10 cellular contexts compared by ENCODE assay signal in the genomic region with DNA sequence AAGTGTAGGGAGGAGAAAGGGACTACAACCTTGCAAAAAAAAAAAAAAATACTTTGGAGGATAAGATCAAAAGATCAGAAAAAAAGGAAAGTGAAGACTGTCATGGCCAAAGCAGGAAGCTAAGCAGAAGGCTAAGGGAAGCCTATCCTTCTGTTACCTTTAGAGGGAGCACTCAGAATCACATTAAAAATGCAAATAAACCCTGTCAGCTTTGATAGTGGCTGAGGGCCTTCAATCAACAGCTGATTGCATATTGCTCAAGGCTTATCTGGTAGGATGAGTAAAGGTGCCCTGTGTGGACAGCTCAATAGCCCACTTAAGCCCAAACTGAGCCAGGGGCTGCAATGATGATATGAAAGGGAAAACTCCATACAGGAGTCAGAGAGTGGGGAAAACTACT.
DNase-seq lines count a peak whose midpoint lies in the region; ATAC-seq and TF ChIP-seq lines count a peak whose summit lies in the region.
"Had no signal": no experiment of that assay in that cellular context is flagged by ENCODE, and none has a peak within 500 bp of the region (broad histone marks: within the 10 kb centered on the region; RNA-seq: fewer than 3 reads in every experiment).

No MANE protein-coding gene starts in this region.

- no peak for TF ChIP-seq RAD21 in SK-N-SH (IDR thresholded peaks at IDR 0.05; ENCODE audit: low read length)

- H3K27ac Mint-ChIP-seq in Calu3 (ENCODE audit: unreplicated experiment) (no peak overlapping the region), H9 (peak overlapping the region; percentile 18 to 91 (median 52); a peak in 3 of 7 replicates)
- no peak overlapping the region for H3K27ac Mint-ChIP-seq in stimulated activated memory B cell treated with anti-CD40 and anti-IgM and Interleukin-4, amounts not matched to agents 10 μg/mL and 1 μg/mL and 100 μg/mL, for 72 hours
- H3K27ac Mint-ChIP-seq in activated T-cell treated with anti-CD3 and anti-CD28 coated beads, Interleukin-2, amount 50 U/mL, for 24 hours = no peak overlapping the region

- H3K9me3 Mint-ChIP-seq in Calu3 (ENCODE audit: low read depth, unreplicated experiment) (no peaks in the 10 kb centered on the region), H9 (no peaks in the 10 kb centered on the region; a peak in 1 of 5 replicates)
- H3K9me3 Mint-ChIP-seq in stimulated activated memory B cell treated with anti-CD40 and anti-IgM and Interleukin-4, amounts not matched to agents 10 μg/mL and 1 μg/mL and 100 μg/mL, for 72 hours = peaks cover 3% of the 10 kb centered on the region
- H3K9me3 Mint-ChIP-seq in activated T-cell treated with anti-CD3 and anti-CD28 coated beads, Interleukin-2, amount 50 U/mL, for 24 hours = peaks cover 3% of the 10 kb centered on the region

- no peak overlapping the region for H2BK20ac ChIP-seq in H9 (ENCODE audit: low read depth, low read length, poor library complexity, severe bottlenecking)

- H3K4me1 Mint-ChIP-seq in Calu3 (ENCODE audit: low read depth, unreplicated experiment) (peaks cover 13% of the 10 kb centered on the region), H9 (peaks cover 26 to 37% of the 10 kb centered on the region in 2 experiments)
- no peaks in the 10 kb centered on the region for H3K4me1 Mint-ChIP-seq in stimulated activated memory B cell treated with anti-CD40 and anti-IgM and Interleukin-4, amounts not matched to agents 10 μg/mL and 1 μg/mL and 100 μg/mL, for 72 hours
- no peaks in the 10 kb centered on the region for H3K4me1 Mint-ChIP-seq in activated T-cell treated with anti-CD3 and anti-CD28 coated beads, Interleukin-2, amount 50 U/mL, for 24 hours (ENCODE audit: low read depth)

- intact Hi-C loops in Calu3 (cut with micrococcal nuclease; ENCODE audit: unreplicated experiment) = loop anchor here (10.0 kb wide), 1 partner anchor 445 kb away; no protein-coding TSS in a partner anchor

- H2AK5ac ChIP-seq in H9 (ENCODE audit: insufficient read length, low read length) = no peak overlapping the region

- H3K23ac ChIP-seq in H9 (ENCODE audit: insufficient read length, low read depth, low read length) = no peak overlapping the region

- no peak overlapping the region for H3K56ac ChIP-seq in H9 (ENCODE audit: insufficient read length, low read depth, low read length)

- H4K20me1 ChIP-seq in H9 (ENCODE audit: control insufficient read depth, insufficient read depth, insufficient read length) (no peaks in the 10 kb centered on the region), SK-N-SH (ENCODE audit: insufficient read depth) (no peaks in the 10 kb centered on the region)

- DNase-seq in Calu3 = no peak
- DNase-seq in H9 = peak; percentile 38
- no peak for DNase-seq in SK-N-SH
- DNase-seq in iPS DF 19.7 (ENCODE audit: low read depth, low spot score) = peak; percentile 28
- DNase-seq in activated T-cell treated with anti-CD3 and anti-CD28 coated beads, Interleukin-2, amount 50 U/mL, for 24 hours = no peak
- no peak for DNase-seq in caudate nucleus (lab: John Stamatoyannopoulos, UW)
- no peak for DNase-seq in NOMO-1 treated with dmso at 0.1 percent for 144 hours (lab: John Stamatoyannopoulos, UW; ENCODE audit: unreplicated experiment)
- DNase-seq: central memory CD4-positive, alpha-beta T cell; KG1 had no signal

- no peaks in the 10 kb centered on the region for H3K79me2 ChIP-seq in H9 (ENCODE audit: insufficient read depth, low read length)
- H3K79me2 ChIP-seq in SK-N-SH (ENCODE audit: insufficient read depth) = no peaks in the 10 kb centered on the region

- TF ChIP-seq CTCF in Calu3 (IDR thresholded peaks at IDR 0.05; ENCODE audit: unreplicated experiment) = peak; percentile 16
- peak; percentile 60 for TF ChIP-seq CTCF in H9 (conservative IDR thresholded peaks at IDR 0.05)
- peak; percentile 24; the same call in 1 of the 2 replicates for TF ChIP-seq CTCF in SK-N-SH (IDR thresholded peaks at IDR 0.05)

- no peak overlapping the region for H2BK5ac ChIP-seq in H9 (ENCODE audit: insufficient read length, low read length)

- BruUV-seq in Calu3 (replicated peaks; lab: Mats Ljungman, UMichigan) = no TSS peak

- no peak overlapping the region for H4K91ac ChIP-seq in H9 (ENCODE audit: insufficient read length, low read depth, low read length)

- H3K4me3 ChIP-seq in SK-N-SH (ENCODE audit: low read depth in 2 of 2, low read length in 1 of 2) = no peak overlapping the region

- no peak overlapping the region for H3K4ac ChIP-seq in H9 (ENCODE audit: low read depth, low read length)

- H3K4me2 ChIP-seq in H9 (ENCODE audit: insufficient read depth, insufficient read length, low read length) = no peak overlapping the region
- H3K4me2 ChIP-seq in SK-N-SH = no peak overlapping the region

- H3K27me3 Mint-ChIP-seq in Calu3 (ENCODE audit: unreplicated experiment) = no peaks in the 10 kb centered on the region
- no peaks in the 10 kb centered on the region for H3K27me3 Mint-ChIP-seq in H9 (ENCODE audit: low read depth)
- H3K27me3 Mint-ChIP-seq in stimulated activated memory B cell treated with anti-CD40 and anti-IgM and Interleukin-4, amounts not matched to agents 10 μg/mL and 1 μg/mL and 100 μg/mL, for 72 hours = no peaks in the 10 kb centered on the region
- H3K27me3 Mint-ChIP-seq in activated T-cell treated with anti-CD3 and anti-CD28 coated beads, Interleukin-2, amount 50 U/mL, for 24 hours = no peaks in the 10 kb centered on the region

- no peaks in the 10 kb centered on the region for H3K36me3 ChIP-seq in SK-N-SH (replicated peaks in 1 of 2; ENCODE audit: control insufficient read depth in 1 of 2, insufficient read depth in 2 of 2, low read length in 1 of 2)

- H2BK15ac ChIP-seq in H9 (ENCODE audit: low read depth, low read length) = no peak overlapping the region

- H4K5ac ChIP-seq in H9 (ENCODE audit: insufficient read length, low read depth, low read length) = no peak overlapping the region

- no peaks in the 10 kb centered on the region for H3K79me1 ChIP-seq in H9 (ENCODE audit: insufficient read depth, low read depth, low read length, poor library complexity, severe bottlenecking)

- H3K9me3 ChIP-seq in H9 (ENCODE audit: control insufficient read depth, low read depth, low read length) (no peaks in the 10 kb centered on the region), SK-N-SH (no peaks in the 10 kb centered on the region; the same call in 1 of the 2 replicates)

- no peak overlapping the region for H3K14ac ChIP-seq in H9 (ENCODE audit: insufficient read depth, low read length)

- H3K9ac ChIP-seq in H9 (ENCODE audit: extremely low read depth, insufficient read length, low read length) (no peak overlapping the region), SK-N-SH (no peak overlapping the region)

- ATAC-seq in stimulated activated memory B cell treated with anti-CD40 and anti-IgM and Interleukin-4, amounts not matched to agents 10 μg/mL and 1 μg/mL and 100 μg/mL, for 72 hours = no peak

- no peaks in the 10 kb centered on the region for H3K27me3 ChIP-seq in H9 (ENCODE audit: insufficient read depth, low read length)
- no peaks in the 10 kb centered on the region for H3K27me3 ChIP-seq in SK-N-SH (ENCODE audit: insufficient read depth)

- TF ChIP-seq EP300 in SK-N-SH (IDR thresholded peaks at IDR 0.05; ENCODE audit: borderline replicate concordance in 1 of 2, low read depth in 1 of 2, low read length in 1 of 2) = no peak

- POLR2A ChIA-PET in SK-N-SH (lab: Yijun Ruan, JAX) = no interaction called here

- H3T11ph ChIP-seq in H9 (ENCODE audit: low read length) = no peak overlapping the region

- no peak overlapping the region for H3K18ac ChIP-seq in H9 (ENCODE audit: insufficient read length, low read depth, low read length)

- H3K27ac ChIP-seq in H9 (ENCODE audit: insufficient read length, low read depth, low read length) (no peak overlapping the region), SK-N-SH (ENCODE audit: low read depth in 2 of 2, low read length in 1 of 2) (no peak overlapping the region), caudate nucleus (ENCODE audit: low read depth, low read length) (no peak overlapping the region)

- no peak overlapping the region for H2BK120ac ChIP-seq in H9 (ENCODE audit: low read depth, low read length, poor library complexity, severe bottlenecking)

- CTCF ChIA-PET in Calu3 (lab: Charles Lee) (interaction anchor here (0.7 kb wide), 2 partner anchors 181 to 291 kb away, joined by 3 read pairs; no protein-coding TSS in a partner anchor), SK-N-SH (lab: Yijun Ruan, JAX) (interaction anchor here (0.9 kb wide), 1 partner anchor 526 kb away, joined by 3 read pairs; no protein-coding TSS in a partner anchor)

- no peaks in the 10 kb centered on the region for H3K23me2 ChIP-seq in H9 (ENCODE audit: insufficient read length, low read depth, low read length, poor library complexity, severe bottlenecking)

- H3K4me3 Mint-ChIP-seq in Calu3 (ENCODE audit: low read depth, unreplicated experiment) = no peak overlapping the region
- H3K4me3 Mint-ChIP-seq in H9 = no peak overlapping the region; a peak in 1 of 5 replicates
- no peak overlapping the region for H3K4me3 Mint-ChIP-seq in stimulated activated memory B cell treated with anti-CD40 and anti-IgM and Interleukin-4, amounts not matched to agents 10 μg/mL and 1 μg/mL and 100 μg/mL, for 72 hours
- H3K4me3 Mint-ChIP-seq in activated T-cell treated with anti-CD3 and anti-CD28 coated beads, Interleukin-2, amount 50 U/mL, for 24 hours = no peak overlapping the region

- H2AFZ ChIP-seq in H9 (ENCODE audit: low read length) = no peak overlapping the region
- no peak overlapping the region for H2AFZ ChIP-seq in SK-N-SH (ENCODE audit: low read depth)

- no peak overlapping the region for H4K8ac ChIP-seq in H9 (replicated peaks; ENCODE audit: insufficient read length, low read depth, low read length)

- no peaks in the 10 kb centered on the region for H3K9me2 ChIP-seq in SK-N-SH

- H3K4me1 ChIP-seq in H9 (ENCODE audit: insufficient read depth, low read length) (no peaks in the 10 kb centered on the region; the same call in 1 of the 2 replicates), SK-N-SH (ENCODE audit: control insufficient read depth in 1 of 2, insufficient read depth in 2 of 2, low read depth in 1 of 2, low read length in 1 of 2) (no peaks in the 10 kb centered on the region)

- H3K36me3 Mint-ChIP-seq in Calu3 (ENCODE audit: insufficient read depth, unreplicated experiment) (no peaks in the 10 kb centered on the region), H9 (ENCODE audit: insufficient read depth in 1 of 3, low read depth in 3 of 3) (peaks cover 0 to 4% (median 3%) of the 10 kb centered on the region in 3 experiments; a peak in 2 of 7 replicates)
- H3K36me3 Mint-ChIP-seq in stimulated activated memory B cell treated with anti-CD40 and anti-IgM and Interleukin-4, amounts not matched to agents 10 μg/mL and 1 μg/mL and 100 μg/mL, for 72 hours = no peaks in the 10 kb centered on the region
- no peaks in the 10 kb centered on the region for H3K36me3 Mint-ChIP-seq in activated T-cell treated with anti-CD3 and anti-CD28 coated beads, Interleukin-2, amount 50 U/mL, for 24 hours (ENCODE audit: low read depth)

- no peaks in the 10 kb centered on the region for H3F3A ChIP-seq in SK-N-SH (replicated peaks; ENCODE audit: insufficient read depth)

- no peak overlapping the region for H2BK12ac ChIP-seq in H9 (ENCODE audit: insufficient read length, low read depth, low read length)

TF ChIP-seq in SK-N-SH, 30 proteins besides CTCF, POLR2A, EP300 and RAD21 (continues in another document):
- no peak for TF ChIP-seq TAF1 (IDR thresholded peaks at IDR 0.05; ENCODE audit: borderline replicate concordance, low read depth, low read length)
- TF ChIP-seq MEF2A (IDR thresholded peaks at IDR 0.05; ENCODE audit: borderline replicate concordance, low read depth) = no peak
- TF ChIP-seq TEAD4 (IDR thresholded peaks at IDR 0.05; ENCODE audit: borderline replicate concordance, insufficient read depth) = no peak

Comparison
In these comparisons a context has a peak if more than half of its experiments do, and no peak if none do; other contexts are left out.
1. DNase-seq: peak in H9 (single experiment) and iPS DF 19.7 (single experiment); none in Calu3 (single experiment), SK-N-SH (single experiment), activated T-cell treated with anti-CD3 and anti-CD28 coated beads, Interleukin-2, amount 50 U/mL, for 24 hours (single experiment), caudate nucleus (0 of 61) and NOMO-1 treated with dmso at 0.1 percent for 144 hours (single experiment).
2. H3K27ac Mint-ChIP-seq: peak in H9 (3 of 3); none in Calu3 (single experiment), stimulated activated memory B cell treated with anti-CD40 and anti-IgM and Interleukin-4, amounts not matched to agents 10 μg/mL and 1 μg/mL and 100 μg/mL, for 72 hours (single experiment) and activated T-cell treated with anti-CD3 and anti-CD28 coated beads, Interleukin-2, amount 50 U/mL, for 24 hours (single experiment).
3. Peak in every context shown above with its lines, with median percentiles within 50 percentile points of each other: CTCF ChIP-seq.